Comparison of ENCODE assay signal across 19 cellular contexts in genomic region chr1:195520757-195521156, GRCh38.
DNase-seq lines count a peak whose midpoint lies in the region; ATAC-seq and TF ChIP-seq lines count a peak whose summit lies in the region.
"Had no signal": no experiment of that assay in that cellular context is flagged by ENCODE, and none has a peak within 500 bp of the region (broad histone marks: within the 10 kb centered on the region; RNA-seq: fewer than 3 reads in every experiment).

No MANE protein-coding gene starts in this region.

- peak; percentile 20 for DNase-seq in MM.1S
- DNase-seq in GM10266 (ENCODE audit: extremely low spot score): no peak
- DNase-seq in mesenteric fat pad (ENCODE audit: low spot score): no peak
- DNase-seq in stimulated activated naive CD8-positive, alpha-beta T cell treated with anti-CD3 and anti-CD28 coated beads, Interleukin-15, amount 100 ng/mL, for 72 hours: no peak
- DNase-seq: C1 segment of cervical spinal cord; CD4-positive, CD25-positive, alpha-beta regulatory T cell; CD8-positive, alpha-beta memory T cell; COR-L47; DMS 273 treated with DMSO at 0.1 percent for 48 hours; DMS53; DND-41; EL; H9; IMR-90; Karpas-422 had no signal

- H3K36me3 ChIP-seq in MM.1S (replicated peaks; ENCODE audit: insufficient read depth, low read length): no peaks in the 10 kb centered on the region

- H3K9me2 ChIP-seq in MM.1S (replicated peaks; ENCODE audit: insufficient read depth, low read length): no peaks in the 10 kb centered on the region

- H3K4me1 Mint-ChIP-seq in stimulated activated naive CD8-positive, alpha-beta T cell treated with anti-CD3 and anti-CD28 coated beads, Interleukin-15, amount 100 ng/mL, for 72 hours: no peaks in the 10 kb centered on the region
- H3K4me1 Mint-ChIP-seq: B cell; CD4-positive, CD25-positive, alpha-beta regulatory T cell; CD8-positive, alpha-beta memory T cell; H9 had no signal

- H3K9me3 ChIP-seq in MM.1S (replicated peaks; ENCODE audit: insufficient read depth, low read length): no peaks in the 10 kb centered on the region

- H3K4me2 ChIP-seq in MM.1S (ENCODE audit: low read depth, low read length): no peak overlapping the region

- H3K27me3 ChIP-seq in MM.1S (replicated peaks; ENCODE audit: insufficient read depth, low read length): no peaks in the 10 kb centered on the region

- H3K27ac ChIP-seq in MM.1S (ENCODE audit: low read length): no peak overlapping the region

- H3K27me3 Mint-ChIP-seq in stimulated activated naive CD8-positive, alpha-beta T cell treated with anti-CD3 and anti-CD28 coated beads, Interleukin-15, amount 100 ng/mL, for 72 hours: no peaks in the 10 kb centered on the region
- H3K27me3 Mint-ChIP-seq: B cell; CD4-positive, CD25-positive, alpha-beta regulatory T cell; CD8-positive, alpha-beta memory T cell had no signal

- peaks cover 0 to 7% of the 10 kb centered on the region in 2 donors for H3K9me3 Mint-ChIP-seq in stimulated activated naive CD8-positive, alpha-beta T cell treated with anti-CD3 and anti-CD28 coated beads, Interleukin-15, amount 100 ng/mL, for 72 hours
- H3K9me3 Mint-ChIP-seq: H9 had no signal

- no peak overlapping the region for H3K9ac ChIP-seq in MM.1S (ENCODE audit: low read length)

- H3K4me3 Mint-ChIP-seq in stimulated activated naive CD8-positive, alpha-beta T cell treated with anti-CD3 and anti-CD28 coated beads, Interleukin-15, amount 100 ng/mL, for 72 hours: no peak overlapping the region
- H3K4me3 Mint-ChIP-seq: B cell; CD8-positive, alpha-beta memory T cell; H9 had no signal

- no peak overlapping the region for H3K27ac Mint-ChIP-seq in stimulated activated naive CD8-positive, alpha-beta T cell treated with anti-CD3 and anti-CD28 coated beads, Interleukin-15, amount 100 ng/mL, for 72 hours
- H3K27ac Mint-ChIP-seq: B cell; CD4-positive, CD25-positive, alpha-beta regulatory T cell; CD8-positive, alpha-beta memory T cell; H9 had no signal

- H3K79me2 ChIP-seq in MM.1S (ENCODE audit: low read length): no peaks in the 10 kb centered on the region

- ATAC-seq in GM18867 (IDR thresholded peaks at IDR 0.05; ENCODE audit: unreplicated experiment) (peak; percentile 88), HG02610 (IDR thresholded peaks at IDR 0.05; ENCODE audit: unreplicated experiment) (peak; percentile 58)
- no peak for ATAC-seq in stimulated activated naive CD8-positive, alpha-beta T cell treated with anti-CD3 and anti-CD28 coated beads, Interleukin-15, amount 100 ng/mL, for 72 hours
- ATAC-seq: K562 had no signal

- no peaks in the 10 kb centered on the region for H3F3A ChIP-seq in MM.1S (ENCODE audit: insufficient read depth, low read length)

- no peak for TF ChIP-seq CTCF in MM.1S (IDR thresholded peaks at IDR 0.05; ENCODE audit: low read length)
- TF ChIP-seq CTCF in GM10266 (IDR thresholded peaks at IDR 0.05; ENCODE audit: control insufficient read depth, insufficient read depth, low read depth, missing control alignments): no peak

- no peaks in the 10 kb centered on the region for H4K20me1 ChIP-seq in MM.1S (ENCODE audit: insufficient read depth, low read length)

- H3K4me1 ChIP-seq in MM.1S (ENCODE audit: low read length): 0 out of 2 replicates have a peak, but pooled peaks cover 4% of the 10 kb centered on the region

- no peak overlapping the region for H2AFZ ChIP-seq in MM.1S (ENCODE audit: low read length)

- no peak overlapping the region for H3K4me3 ChIP-seq in MM.1S (ENCODE audit: low read length)
- H3K4me3 ChIP-seq: K562 had no signal
